In genomic region chr18:28126768-28127167, GRCh38 we compare ENCODE assay signal across 20 cellular contexts. TPM values are rescaled to one million over a fixed set of nuclear protein-coding genes. Genes with fewer than 3 reads are reported as not detected.
"Had no signal": no experiment of that assay in that cellular context is flagged by ENCODE, and none has a peak within 500 bp of the region (broad histone marks: within the 10 kb centered on the region; RNA-seq: fewer than 3 reads in every experiment).

No MANE protein-coding gene starts in this region.

- H2AFZ ChIP-seq: neural progenitor cell had no signal

- H3K4me2 ChIP-seq: neural progenitor cell had no signal

- H3K4me3 Mint-ChIP-seq: central memory CD8-positive, alpha-beta T cell; naive thymus-derived CD8-positive, alpha-beta T cell; neural progenitor cell; stimulated activated naive B cell treated with anti-CD40 and anti-IgM and Interleukin-4, amounts not matched to agents 10 μg/mL and 1 μg/mL and 100 μg/mL, for 72 hours; stimulated activated naive CD8-positive, alpha-beta T cell treated with anti-CD3 and anti-CD28 coated beads, Interleukin-15, amount 100 ng/mL, for 72 hours had no signal

- H3K4me3 ChIP-seq: esophagus muscularis mucosa, gastrocnemius medialis, mucosa of descending colon, neural progenitor cell, ovary, thoracic aorta, transverse colon had no signal

- H3K27ac Mint-ChIP-seq: naive thymus-derived CD8-positive, alpha-beta T cell; neural progenitor cell; stimulated activated naive B cell treated with anti-CD40 and anti-IgM and Interleukin-4, amounts not matched to agents 10 μg/mL and 1 μg/mL and 100 μg/mL, for 72 hours; stimulated activated naive CD8-positive, alpha-beta T cell treated with anti-CD3 and anti-CD28 coated beads, Interleukin-15, amount 100 ng/mL, for 72 hours had no signal

- H3K36me3 ChIP-seq: esophagus muscularis mucosa, gastrocnemius medialis, neural progenitor cell, ovary, thoracic aorta, transverse colon had no signal

- ATAC-seq: gastrocnemius medialis; mucosa of descending colon; naive thymus-derived CD8-positive, alpha-beta T cell; sciatic nerve; stimulated activated naive B cell treated with anti-CD40 and anti-IgM and Interleukin-4, amounts not matched to agents 10 μg/mL and 1 μg/mL and 100 μg/mL, for 72 hours; stimulated activated naive CD8-positive, alpha-beta T cell treated with anti-CD3 and anti-CD28 coated beads, Interleukin-15, amount 100 ng/mL, for 72 hours had no signal

- H3K27me3 ChIP-seq: esophagus muscularis mucosa, gastrocnemius medialis, neural progenitor cell, ovary, transverse colon had no signal

- H3K9ac ChIP-seq: neural progenitor cell had no signal

- H3K9me3 Mint-ChIP-seq: stimulated activated naive B cell treated with anti-CD40 and anti-IgM and Interleukin-4, amounts not matched to agents 10 μg/mL and 1 μg/mL and 100 μg/mL, for 72 hours; stimulated activated naive CD8-positive, alpha-beta T cell treated with anti-CD3 and anti-CD28 coated beads, Interleukin-15, amount 100 ng/mL, for 72 hours had no signal

- H3K36me3 Mint-ChIP-seq: naive thymus-derived CD8-positive, alpha-beta T cell; stimulated activated naive B cell treated with anti-CD40 and anti-IgM and Interleukin-4, amounts not matched to agents 10 μg/mL and 1 μg/mL and 100 μg/mL, for 72 hours had no signal

- H3K9me3 ChIP-seq: esophagus muscularis mucosa, gastrocnemius medialis, mucosa of descending colon, ovary, thoracic aorta, transverse colon had no signal

- H3K27me3 Mint-ChIP-seq: central memory CD8-positive, alpha-beta T cell; naive thymus-derived CD8-positive, alpha-beta T cell; progenitor cell of endocrine pancreas; stimulated activated naive B cell treated with anti-CD40 and anti-IgM and Interleukin-4, amounts not matched to agents 10 μg/mL and 1 μg/mL and 100 μg/mL, for 72 hours; stimulated activated naive CD8-positive, alpha-beta T cell treated with anti-CD3 and anti-CD28 coated beads, Interleukin-15, amount 100 ng/mL, for 72 hours had no signal

- H3K27ac ChIP-seq: epithelial cell of prostate, esophagus muscularis mucosa, gastrocnemius medialis, neural progenitor cell, ovary, thoracic aorta, transverse colon had no signal

- DNase-seq: effector memory CD4-positive, alpha-beta T cell; gastrocnemius medialis; kidney; mammary epithelial cell; mucosa of descending colon; naive thymus-derived CD8-positive, alpha-beta T cell; nucleus accumbens; stimulated activated CD4-positive, alpha-beta T cell treated with anti-CD3 and anti-CD28 coated beads, Interleukin-2, amount 100 ng/mL, for 24 hours; stimulated activated CD4-positive, alpha-beta T cell treated with anti-CD3 and anti-CD28 coated beads, Interleukin-4, amount 100 ng/mL, for 4 hours; stimulated activated naive B cell treated with anti-CD40 and anti-IgM and Interleukin-4, amounts not matched to agents 10 μg/mL and 1 μg/mL and 100 μg/mL, for 72 hours; stimulated activated naive CD8-positive, alpha-beta T cell treated with anti-CD3 and anti-CD28 coated beads, Interleukin-15, amount 100 ng/mL, for 72 hours; transverse colon had no signal

- H3K4me1 ChIP-seq: gastrocnemius medialis, transverse colon had no signal

- FAIRE-seq: kidney had no signal

- H3K4me1 Mint-ChIP-seq: central memory CD8-positive, alpha-beta T cell; naive thymus-derived CD8-positive, alpha-beta T cell; stimulated activated naive B cell treated with anti-CD40 and anti-IgM and Interleukin-4, amounts not matched to agents 10 μg/mL and 1 μg/mL and 100 μg/mL, for 72 hours; stimulated activated naive CD8-positive, alpha-beta T cell treated with anti-CD3 and anti-CD28 coated beads, Interleukin-15, amount 100 ng/mL, for 72 hours had no signal

RNA-seq across cellular contexts. Expression of gene CDH2, which starts 50.2 kb away (rescaled TPM):
- total RNA-seq: naive thymus-derived CD8-positive, alpha-beta T cell had no signal
- polyA plus RNA-seq: mammary epithelial cell; naive thymus-derived CD8-positive, alpha-beta T cell had no signal
